15 cellular contexts compared by ENCODE assay signal in the genomic region with DNA sequence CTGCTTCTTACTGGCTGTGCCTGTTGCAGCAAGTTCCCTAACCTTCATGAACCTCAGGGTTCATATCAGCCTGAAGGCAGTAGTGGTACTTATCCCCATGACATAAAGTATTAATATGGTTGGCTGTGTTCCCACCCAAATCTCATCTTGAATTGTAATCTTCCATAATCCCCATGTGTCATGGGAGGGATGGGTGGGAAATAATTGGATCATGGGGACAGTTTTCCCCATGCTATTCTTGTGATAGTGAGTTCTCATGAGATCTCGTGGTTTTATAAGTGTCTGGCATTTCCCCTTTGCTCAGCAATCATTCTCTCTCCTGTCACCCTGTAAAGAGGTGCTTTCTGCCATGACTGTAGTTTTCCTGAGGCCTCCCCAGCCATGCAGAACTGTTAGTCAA.
DNase-seq lines count a peak whose midpoint lies in the region; ATAC-seq and TF ChIP-seq lines count a peak whose summit lies in the region.
"Had no signal": no experiment of that assay in that cellular context is flagged by ENCODE, and none has a peak within 500 bp of the region (broad histone marks: within the 10 kb centered on the region; RNA-seq: fewer than 3 reads in every experiment).

No MANE protein-coding gene starts in this region.

- 13 to 19% methylated on average over 1 of the region's 1 CpG for WGBS in heart right ventricle, 2 donors
- WGBS in esophagus squamous epithelium, 2 donors: 20 to 36% methylated on average over 1 of the region's 1 CpG
- WGBS in prostate gland: 50% methylated on average over 1 of the region's 1 CpG

- peaks cover 0 to 23% (median 4%) of the 10 kb centered on the region in 9 donors for H3K4me1 ChIP-seq in heart right ventricle
- peaks cover 0 to 5% (median 0%) of the 10 kb centered on the region in 3 donors for H3K4me1 ChIP-seq in esophagus squamous epithelium
- no peaks in the 10 kb centered on the region for H3K4me1 ChIP-seq in prostate gland (replicated peaks)
- H3K4me1 ChIP-seq: thyroid gland had no signal

- H3K36me3 ChIP-seq in heart right ventricle (peaks cover 0 to 98% (median 60%) of the 10 kb centered on the region in 9 donors), esophagus squamous epithelium (peaks cover 0 to 5% (median 0%) of the 10 kb centered on the region in 3 donors), prostate gland (no peaks in the 10 kb centered on the region)
- H3K36me3 ChIP-seq: thyroid gland had no signal

- DNase-seq in heart right ventricle (no peak), left cardiac atrium (no peak), esophagus squamous epithelium (lab: John Stamatoyannopoulos, UW) (no peak), prostate gland (ENCODE audit: low spot score) (no peak), posterior cingulate gyrus (no peak)
- DNase-seq: activated CD4-positive, CD25-positive, alpha-beta regulatory T cell treated with anti-CD3 and anti-CD28 coated beads, Interleukin-2, amount 50 U/mL, for 72 hours; activated naive CD4-positive, alpha-beta T cell treated with anti-CD3 and anti-CD28 coated beads for 36 hours; H7; left colon; naive thymus-derived CD8-positive, alpha-beta T cell; NCI-H774; thyroid gland had no signal

- ATAC-seq in heart right ventricle (peak in 7 of 8 donors; percentile 16 to 68 (median 38)), left cardiac atrium (no peak), GM18505 (IDR thresholded peaks at IDR 0.05; ENCODE audit: unreplicated experiment) (no peak), GM18520 (IDR thresholded peaks at IDR 0.05; ENCODE audit: unreplicated experiment) (no peak), HG02588 (IDR thresholded peaks at IDR 0.05; ENCODE audit: unreplicated experiment) (no peak)
- ATAC-seq: left colon; naive thymus-derived CD8-positive, alpha-beta T cell had no signal

- H3K27me3 ChIP-seq in heart right ventricle (no peaks in the 10 kb centered on the region), esophagus squamous epithelium (no peaks in the 10 kb centered on the region), prostate gland (replicated peaks; ENCODE audit: insufficient read depth) (no peaks in the 10 kb centered on the region)
- H3K27me3 ChIP-seq: thyroid gland had no signal

- no peak for TF ChIP-seq POLR2A in esophagus squamous epithelium (IDR thresholded peaks at IDR 0.05)
- no peak for TF ChIP-seq POLR2A in prostate gland (IDR thresholded peaks at IDR 0.05)
- TF ChIP-seq POLR2A in GM18505 (IDR thresholded peaks at IDR 0.05; ENCODE audit: borderline replicate concordance, extremely low read depth, insufficient read depth, insufficient read length): no peak

- H3K4me3 ChIP-seq in heart right ventricle (no peak overlapping the region), esophagus squamous epithelium (no peak overlapping the region), prostate gland (no peak overlapping the region)
- H3K4me3 ChIP-seq: thyroid gland had no signal

- TF ChIP-seq CTCF in heart right ventricle (IDR thresholded peaks at IDR 0.05): no peak
- TF ChIP-seq CTCF in esophagus squamous epithelium (IDR thresholded peaks at IDR 0.05): no peak
- no peak for TF ChIP-seq CTCF in prostate gland (IDR thresholded peaks at IDR 0.05)

- H3K27ac ChIP-seq in heart right ventricle (peak overlapping the region in 8 of 10 donors; percentile 16 to 67 (median 39)), esophagus squamous epithelium (peak overlapping the region; percentile 45 to 78 (median 73)), prostate gland (peak overlapping the region; percentile 53 to 62)
- H3K27ac ChIP-seq: thyroid gland had no signal

- intact Hi-C loops in heart right ventricle (cut with DNase I) (loop anchor here in 1 of 10 donors (5.0 kb wide), 1 partner anchor 67 kb away; no protein-coding TSS in a partner anchor), left cardiac atrium (cut with DNase I) (no loop called here), esophagus squamous epithelium (cut with DNase I) (no loop called here), prostate gland (cut with DNase I) (no loop called here), posterior cingulate gyrus (cut with DNase I) (no loop called here)

- H3K9me3 ChIP-seq in heart right ventricle (no peaks in the 10 kb centered on the region), esophagus squamous epithelium (no peaks in the 10 kb centered on the region), prostate gland (no peaks in the 10 kb centered on the region)
- H3K9me3 ChIP-seq: thyroid gland had no signal

Comparison
In these comparisons a context has a peak if more than half of its experiments do, and no peak if none do; other contexts are left out.
1. ATAC-seq: peak in heart right ventricle (7 of 8); none in left cardiac atrium (0 of 2), GM18505 (single experiment), GM18520 (single experiment) and HG02588 (single experiment).
2. Peak in every context shown above with its lines, with median percentiles within 50 percentile points of each other: H3K27ac ChIP-seq.